21 cellular contexts compared by ENCODE assay signal in genomic region chr9:6073731-6074130, GRCh38. TPM values are rescaled to one million over a fixed set of nuclear protein-coding genes. Genes with fewer than 3 reads are reported as not detected.
DNase-seq lines count a peak whose midpoint lies in the region; ATAC-seq and TF ChIP-seq lines count a peak whose summit lies in the region.
"Had no signal": no experiment of that assay in that cellular context is flagged by ENCODE, and none has a peak within 500 bp of the region (broad histone marks: within the 10 kb centered on the region; RNA-seq: fewer than 3 reads in every experiment).

No MANE protein-coding gene starts in this region.

- intact Hi-C loops in IMR-90 (cut with micrococcal nuclease), result no loop called here

- BruUV-seq in IMR-90 (replicated peaks; lab: Mats Ljungman, UMichigan), result no TSS peak

- no peak overlapping the region for H4K91ac ChIP-seq in IMR-90 (ENCODE audit: insufficient read depth, low read depth, low read length)

- CTCF ChIA-PET in IMR-90 (lab: Yijun Ruan, JAX), result no interaction called here

- no peak overlapping the region for H2BK15ac ChIP-seq in IMR-90 (ENCODE audit: low read depth, low read length)

- in situ Hi-C loops in IMR-90 (cut with MboI; ENCODE audit: low sequenced_read_pairs), result no loop called here

- no peaks in the 10 kb centered on the region for H3K9me3 Mint-ChIP-seq in neural progenitor cell
- no peaks in the 10 kb centered on the region for H3K9me3 Mint-ChIP-seq in stimulated activated effector memory CD8-positive, alpha-beta T cell treated with anti-CD3 and anti-CD28 coated beads, Interleukin-12 subunit alpha, Interleukin-12 subunit beta, amount 100 ng/mL, for 72 hours
- H3K9me3 Mint-ChIP-seq: CD4-positive, alpha-beta T cell; CD8-positive, alpha-beta memory T cell had no signal

- no peak overlapping the region for H4K5ac ChIP-seq in IMR-90 (ENCODE audit: low read depth, low read length)

- H2BK20ac ChIP-seq in IMR-90 (ENCODE audit: low read depth, low read length), result no peak overlapping the region

- dilution Hi-C loops in IMR-90 (cut with HindIII; ENCODE audit: low sequenced_read_pairs, unreplicated experiment), result no loop called here

- ATAC-seq in IMR-90 (ENCODE audit: low read depth), result no peak
- no peak for ATAC-seq in stimulated activated effector memory CD8-positive, alpha-beta T cell treated with anti-CD3 and anti-CD28 coated beads, Interleukin-12 subunit alpha, Interleukin-12 subunit beta, amount 100 ng/mL, for 72 hours
- ATAC-seq: A549, HCT116 had no signal

- POLR2A ChIA-PET in IMR-90 (lab: Charles Lee; ENCODE audit: unreplicated experiment), result no interaction called here

- no peak overlapping the region for H3K4me3 ChIP-seq in IMR-90 (ENCODE audit: insufficient read depth, low read depth, low read length)
- no peak overlapping the region for H3K4me3 ChIP-seq in adipocyte (ENCODE audit: low read length)
- H3K4me3 ChIP-seq in neural progenitor cell, result no peak overlapping the region
- H3K4me3 ChIP-seq: A549, BLaER1 had no signal

- no peak overlapping the region for H3K4me3 Mint-ChIP-seq in neural progenitor cell
- H3K4me3 Mint-ChIP-seq in stimulated activated effector memory CD8-positive, alpha-beta T cell treated with anti-CD3 and anti-CD28 coated beads, Interleukin-12 subunit alpha, Interleukin-12 subunit beta, amount 100 ng/mL, for 72 hours, result no peak overlapping the region
- H3K4me3 Mint-ChIP-seq: CD4-positive, alpha-beta T cell; CD8-positive, alpha-beta memory T cell; H9 had no signal

- H3K56ac ChIP-seq in IMR-90 (ENCODE audit: extremely low read depth, insufficient read depth, low read length), result no peak overlapping the region

- H2BK120ac ChIP-seq in IMR-90 (ENCODE audit: low read depth, low read length), result no peak overlapping the region

- no peak overlapping the region for H3K23ac ChIP-seq in IMR-90 (ENCODE audit: low read depth, low read length)

- TF ChIP-seq POLR2A in IMR-90 (IDR thresholded peaks at IDR 0.05; ENCODE audit: low read depth, low read length), result no peak

- H3K4ac ChIP-seq in IMR-90 (ENCODE audit: low read depth, low read length), result no peak overlapping the region

- TF ChIP-seq CTCF in IMR-90 (conservative IDR thresholded peaks at IDR 0.05; ENCODE audit: low read depth, low read length) (no peak), neural progenitor cell (IDR thresholded peaks at IDR 0.05) (no peak)

- H3F3A ChIP-seq in neural progenitor cell (ENCODE audit: low read depth), result no peaks in the 10 kb centered on the region

- H4K8ac ChIP-seq in IMR-90 (ENCODE audit: low read depth in 2 of 2, low read length in 2 of 2), result no peak overlapping the region

- no peak overlapping the region for H2BK5ac ChIP-seq in IMR-90 (ENCODE audit: low read depth, low read length, poor library complexity, severe bottlenecking)

- no peaks in the 10 kb centered on the region for H3K79me2 ChIP-seq in neural progenitor cell (ENCODE audit: low read depth)

- no peak overlapping the region for H3K9ac ChIP-seq in IMR-90 (ENCODE audit: low read depth, low read length)
- H3K9ac ChIP-seq in adipocyte (ENCODE audit: low read length), result no peak overlapping the region
- no peak overlapping the region for H3K9ac ChIP-seq in neural progenitor cell
- H3K9ac ChIP-seq: BLaER1 had no signal

- H2AK5ac ChIP-seq in IMR-90 (ENCODE audit: low read depth, low read length), result no peak overlapping the region

- no peaks in the 10 kb centered on the region for H3K79me1 ChIP-seq in IMR-90 (ENCODE audit: low read depth in 1 of 2, low read length in 2 of 2)

- H3K4me1 ChIP-seq in IMR-90 (ENCODE audit: control insufficient read depth, insufficient read depth, low read length), result no peaks in the 10 kb centered on the region
- H3K4me1 ChIP-seq in adipocyte (ENCODE audit: control insufficient read depth, insufficient read depth, low read length), result no peaks in the 10 kb centered on the region
- H3K4me1 ChIP-seq in neural progenitor cell, result no peaks in the 10 kb centered on the region
- H3K4me1 ChIP-seq: A549 had no signal

- no peaks in the 10 kb centered on the region for H3K9me1 ChIP-seq in IMR-90 (ENCODE audit: insufficient read depth, low read length)

- no peaks in the 10 kb centered on the region; the same call in 1 of the 2 replicates for H3K9me3 ChIP-seq in IMR-90 (ENCODE audit: control insufficient read depth, insufficient read depth, low read length)
- H3K9me3 ChIP-seq in adipocyte (ENCODE audit: control insufficient read depth, low read length), result peaks cover 4% of the 10 kb centered on the region
- H3K9me3 ChIP-seq in neural progenitor cell (ENCODE audit: low read depth), result no peaks in the 10 kb centered on the region
- H3K9me3 ChIP-seq: BLaER1 had no signal

- H3K27me3 ChIP-seq in IMR-90 (ENCODE audit: control insufficient read depth, insufficient read depth, low read length), result no peaks in the 10 kb centered on the region; the same call in 1 of the 2 replicates
- H3K27me3 ChIP-seq in adipocyte (replicated peaks; ENCODE audit: control insufficient read depth, insufficient read depth, low read length), result no peaks in the 10 kb centered on the region
- no peaks in the 10 kb centered on the region for H3K27me3 ChIP-seq in neural progenitor cell
- H3K27me3 ChIP-seq: BLaER1 had no signal

- no peak overlapping the region for H3K18ac ChIP-seq in IMR-90 (ENCODE audit: low read depth, low read length)

- H2AK9ac ChIP-seq in IMR-90 (replicated peaks; ENCODE audit: low read depth, low read length, poor library complexity), result no peak overlapping the region

- H3K4me2 ChIP-seq in IMR-90 (ENCODE audit: low read depth, low read length), result no peak overlapping the region
- H3K4me2 ChIP-seq in neural progenitor cell, result no peak overlapping the region
- H3K4me2 ChIP-seq: A549, BLaER1 had no signal

- no peak overlapping the region for H3K14ac ChIP-seq in IMR-90 (replicated peaks; ENCODE audit: low read depth, low read length)

- no peaks in the 10 kb centered on the region for H3K27me3 Mint-ChIP-seq in neural progenitor cell (ENCODE audit: insufficient read depth, low read depth)
- H3K27me3 Mint-ChIP-seq: CD4-positive, alpha-beta T cell had no signal

- H3K36me3 ChIP-seq in IMR-90 (ENCODE audit: control insufficient read depth, insufficient read depth, low read length), result no peaks in the 10 kb centered on the region
- no peaks in the 10 kb centered on the region for H3K36me3 ChIP-seq in adipocyte (ENCODE audit: control insufficient read depth, insufficient read depth, low read length, severe bottlenecking)
- no peaks in the 10 kb centered on the region for H3K36me3 ChIP-seq in neural progenitor cell
- H3K36me3 ChIP-seq: BLaER1 had no signal

- no peak for TF ChIP-seq RAD21 in IMR-90 (IDR thresholded peaks at IDR 0.05; ENCODE audit: low read length)

- H3K27ac Mint-ChIP-seq in neural progenitor cell, result no peak overlapping the region
- no peak overlapping the region for H3K27ac Mint-ChIP-seq in stimulated activated effector memory CD8-positive, alpha-beta T cell treated with anti-CD3 and anti-CD28 coated beads, Interleukin-12 subunit alpha, Interleukin-12 subunit beta, amount 100 ng/mL, for 72 hours
- H3K27ac Mint-ChIP-seq: CD4-positive, alpha-beta T cell; CD8-positive, alpha-beta memory T cell; H9 had no signal

- no peaks in the 10 kb centered on the region for H3K36me3 Mint-ChIP-seq in neural progenitor cell
- no peaks in the 10 kb centered on the region for H3K36me3 Mint-ChIP-seq in stimulated activated effector memory CD8-positive, alpha-beta T cell treated with anti-CD3 and anti-CD28 coated beads, Interleukin-12 subunit alpha, Interleukin-12 subunit beta, amount 100 ng/mL, for 72 hours

- WGBS in IMR-90 (ENCODE audit: extremely low coverage in 2 of 2, insufficient read length in 1 of 2), 2 experiments, result no CpG with 5 or more reads among the region's 2 CpGs

- DNase-seq in IMR-90 (peak; percentile 7), adipocyte (ENCODE audit: low read depth) (peak; percentile 30), fibroblast of peridontal ligament (ENCODE audit: extremely low read depth) (peak; percentile 18), neural progenitor cell (ENCODE audit: low spot score) (no peak), COLO668 (lab: John Stamatoyannopoulos, UW; ENCODE audit: unreplicated experiment) (no peak), SKM-1 (lab: John Stamatoyannopoulos, UW; ENCODE audit: unreplicated experiment) (no peak)
- no peak for DNase-seq in stimulated activated effector memory CD8-positive, alpha-beta T cell treated with anti-CD3 and anti-CD28 coated beads, Interleukin-12 subunit alpha, Interleukin-12 subunit beta, amount 100 ng/mL, for 72 hours (ENCODE audit: low spot score in 2 of 2)
- DNase-seq: 8988T; ACHN; Calu3; CD4-positive, alpha-beta T cell; CD8-positive, alpha-beta memory T cell; COR-L47; DMS53; DMS79 treated with DMSO at 0.1 percent for 48 hours; GF-D8; H9 had no signal

- no peaks in the 10 kb centered on the region for H3K4me1 Mint-ChIP-seq in neural progenitor cell
- peaks cover 8% of the 10 kb centered on the region for H3K4me1 Mint-ChIP-seq in stimulated activated effector memory CD8-positive, alpha-beta T cell treated with anti-CD3 and anti-CD28 coated beads, Interleukin-12 subunit alpha, Interleukin-12 subunit beta, amount 100 ng/mL, for 72 hours

- H4K20me1 ChIP-seq in IMR-90 (ENCODE audit: insufficient read depth, low read length), result no peaks in the 10 kb centered on the region
- H4K20me1 ChIP-seq in neural progenitor cell (ENCODE audit: low read depth), result no peaks in the 10 kb centered on the region
- H4K20me1 ChIP-seq: BLaER1 had no signal

- no peak overlapping the region for H3K27ac ChIP-seq in IMR-90 (ENCODE audit: insufficient read depth, low read length)
- H3K27ac ChIP-seq in neural progenitor cell, result no peak overlapping the region
- H3K27ac ChIP-seq: A549, BLaER1, C4-2B had no signal

- H2AFZ ChIP-seq in IMR-90 (replicated peaks; ENCODE audit: low read length, poor library complexity) (no peak overlapping the region), neural progenitor cell (replicated peaks) (peak overlapping the region; percentile 26)

TF ChIP-seq in IMR-90, 13 proteins besides CTCF, POLR2A, EP300 and RAD21 (continues in another document):
- no peak for TF ChIP-seq MXI1 (IDR thresholded peaks at IDR 0.05; ENCODE audit: borderline replicate concordance, low read depth, low read length)
- no peak for TF ChIP-seq MAFK (IDR thresholded peaks at IDR 0.05; ENCODE audit: low read depth, low read length)
- no peak for TF ChIP-seq NFE2L2 (IDR thresholded peaks at IDR 0.05; ENCODE audit: low read depth, low read length)
- TF ChIP-seq CHD1 (IDR thresholded peaks at IDR 0.05; ENCODE audit: low read depth, low read length), result no peak
- TF ChIP-seq FOS (IDR thresholded peaks at IDR 0.05; ENCODE audit: low read depth, low read length), result no peak
- TF ChIP-seq RFX5 (IDR thresholded peaks at IDR 0.05; ENCODE audit: low read depth, low read length), result no peak

RNA-seq across cellular contexts. Expression of gene RANBP6, which starts 58.3 kb away (rescaled TPM):
- total RNA-seq in IMR-90 (2012; rRNA removed) (42.3 and 67.2 TPM in 2 replicates), neural progenitor cell (ENCODE audit: low replicate concordance) (43.6 and 63.0 TPM in 2 replicates)
- 6.1 and 7.5 TPM in 2 replicates for polyA plus RNA-seq in IMR-90 (2012; rRNA removed)
- 1.3 and 1.9 TPM in 2 replicates for polyA plus RNA-seq in IMR-90 (2012; cell fraction: cytosol; rRNA removed)
- 0.64 and 3.3 TPM in 2 replicates for polyA plus RNA-seq in IMR-90 (2012; cell fraction: nucleus; rRNA removed; ENCODE audit: low replicate concordance)

Comparison
In these comparisons a context has a peak if more than half of its experiments do, and no peak if none do; other contexts are left out.
1. DNase-seq: peak in IMR-90 (single experiment), adipocyte (single experiment) and fibroblast of peridontal ligament (single experiment); none in neural progenitor cell (single experiment), stimulated activated effector memory CD8-positive, alpha-beta T cell treated with anti-CD3 and anti-CD28 coated beads, Interleukin-12 subunit alpha, Interleukin-12 subunit beta, amount 100 ng/mL, for 72 hours (0 of 2), COLO668 (single experiment) and SKM-1 (single experiment).